ENCODE assay signal across 8 cellular contexts in the genomic region with DNA sequence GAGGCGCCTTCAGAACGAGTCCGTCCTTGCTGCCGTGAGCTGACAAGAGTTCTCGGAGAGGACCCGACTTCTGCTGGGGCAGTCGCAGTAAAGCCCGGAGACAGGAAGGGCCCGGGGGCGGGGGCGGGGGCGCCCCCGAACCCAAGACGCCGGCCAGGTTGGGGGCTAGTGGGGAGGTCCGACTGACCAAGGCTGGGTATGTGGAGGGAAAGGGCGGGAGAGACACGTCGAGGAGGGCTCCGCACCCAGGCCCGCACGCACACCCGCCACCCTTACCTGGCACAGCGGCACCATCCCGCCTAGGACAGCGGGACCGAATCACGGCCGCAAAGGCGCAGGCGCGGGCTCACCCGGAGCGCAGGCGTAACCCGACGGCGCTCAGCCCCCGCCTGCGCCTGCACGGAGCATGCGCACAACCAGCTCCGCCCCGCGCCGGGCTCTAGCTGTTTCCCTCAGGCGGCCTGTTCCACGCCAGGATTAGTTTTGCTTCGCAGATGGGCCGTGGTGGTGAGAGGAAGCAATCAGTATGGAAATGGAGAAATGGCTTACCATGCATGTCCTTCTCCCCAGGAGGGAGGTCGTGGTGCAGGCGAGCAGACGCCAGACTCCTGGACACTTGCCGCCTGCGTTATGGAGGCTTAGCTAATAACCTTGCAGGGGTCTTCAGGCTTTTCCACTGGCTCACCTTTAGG. TPM values are rescaled to one million over a fixed set of nuclear protein-coding genes. Genes with fewer than 3 reads are reported as not detected.
DNase-seq lines count a peak whose midpoint lies in the region; ATAC-seq and TF ChIP-seq lines count a peak whose summit lies in the region.

A gene with protein sequence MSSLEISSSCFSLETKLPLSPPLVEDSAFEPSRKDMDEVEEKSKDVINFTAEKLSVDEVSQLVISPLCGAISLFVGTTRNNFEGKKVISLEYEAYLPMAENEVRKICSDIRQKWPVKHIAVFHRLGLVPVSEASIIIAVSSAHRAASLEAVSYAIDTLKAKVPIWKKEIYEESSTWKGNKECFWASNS (minus strand): TSS at position 322 of the 692 bp plus-strand sequence. CDS start 2,583 bp downstream, outside the sequence.

- H3K36me3 Mint-ChIP-seq in naive B cell = peaks cover 0 to 9% of the 10 kb centered on the region in 2 donors
- H3K36me3 Mint-ChIP-seq in stimulated activated effector memory CD8-positive, alpha-beta T cell treated with anti-CD3 and anti-CD28 coated beads, Interleukin-12 subunit alpha, Interleukin-12 subunit beta, amount 100 ng/mL, for 72 hours = no peaks in the 10 kb centered on the region

- H3K4me3 ChIP-seq in LNCaP clone FGC (ENCODE audit: low read depth, low read length) = peak within 1 kb of the TSS; percentile 66

- 0 out of 2 replicates have a peak, but pooled peaks have one; percentile 4 for TF ChIP-seq CTCF in LNCaP clone FGC (IDR thresholded peaks at IDR 0.05; ENCODE audit: control insufficient read depth, extremely low read depth, insufficient read depth)

- H3K27me3 Mint-ChIP-seq in naive B cell = no peaks in the 10 kb centered on the region

- ATAC-seq in naive B cell (ENCODE audit: low read depth in 2 of 2) = peak; percentile 96 to 97
- peak; percentile 99 for ATAC-seq in stimulated activated effector memory CD8-positive, alpha-beta T cell treated with anti-CD3 and anti-CD28 coated beads, Interleukin-12 subunit alpha, Interleukin-12 subunit beta, amount 100 ng/mL, for 72 hours

- H3K9me3 Mint-ChIP-seq in naive B cell = no peaks in the 10 kb centered on the region
- no peaks in the 10 kb centered on the region for H3K9me3 Mint-ChIP-seq in stimulated activated effector memory CD8-positive, alpha-beta T cell treated with anti-CD3 and anti-CD28 coated beads, Interleukin-12 subunit alpha, Interleukin-12 subunit beta, amount 100 ng/mL, for 72 hours

- H3K4me3 Mint-ChIP-seq in naive B cell = peak within 1 kb of the TSS; percentile 95 to 98 (median 96)
- H3K4me3 Mint-ChIP-seq in stimulated activated effector memory CD8-positive, alpha-beta T cell treated with anti-CD3 and anti-CD28 coated beads, Interleukin-12 subunit alpha, Interleukin-12 subunit beta, amount 100 ng/mL, for 72 hours = peak within 1 kb of the TSS; percentile 89

- DNase-seq in EH (ENCODE audit: low read depth) (peak; percentile 92), H4 (ENCODE audit: low spot score) (peak; percentile 85), LNCaP clone FGC (ENCODE audit: low read depth) (peak; percentile 70), RPMI8226 (peak; percentile 97), fibroblast of gingiva (ENCODE audit: low read depth) (peak; percentile 86), naive B cell (peak; percentile 90)
- DNase-seq in activated T-helper 1 cell treated with anti-CD3 and anti-CD28 coated beads, Interleukin-2, amount 50 U/mL, for 16 hours (ENCODE audit: low read depth in 1 of 2, low spot score in 1 of 2) = peak; percentile 77 to 83
- DNase-seq in stimulated activated effector memory CD8-positive, alpha-beta T cell treated with anti-CD3 and anti-CD28 coated beads, Interleukin-12 subunit alpha, Interleukin-12 subunit beta, amount 100 ng/mL, for 72 hours (ENCODE audit: low spot score in 2 of 2) = peak; percentile 87 to 93

- H3K27ac Mint-ChIP-seq in naive B cell = peak within 1 kb of the TSS; percentile 67 to 94 (median 88)
- H3K27ac Mint-ChIP-seq in stimulated activated effector memory CD8-positive, alpha-beta T cell treated with anti-CD3 and anti-CD28 coated beads, Interleukin-12 subunit alpha, Interleukin-12 subunit beta, amount 100 ng/mL, for 72 hours = peak within 1 kb of the TSS; percentile 89

- H3K4me1 Mint-ChIP-seq in naive B cell = peaks cover 27 to 37% (median 31%) of the 10 kb centered on the region in 3 donors
- H3K4me1 Mint-ChIP-seq in stimulated activated effector memory CD8-positive, alpha-beta T cell treated with anti-CD3 and anti-CD28 coated beads, Interleukin-12 subunit alpha, Interleukin-12 subunit beta, amount 100 ng/mL, for 72 hours = peaks cover 28% of the 10 kb centered on the region

RNA-seq across cellular contexts. Expression of the gene that starts here (rescaled TPM):
- 88.9 and 103 TPM in 2 replicates for total RNA-seq in H4 (2014; rRNA removed; shearing (Covaris generic))
- 10 to 100 TPM; 32.2 to 44.9 (median 39.6) TPM for polyA plus RNA-seq in naive B cell (ENCODE audit: low read depth in 6 of 6)

Comparison
In these comparisons a context has a peak if more than half of its experiments do, and no peak if none do; other contexts are left out.
1. Peak in every context shown above with its lines: DNase-seq, ATAC-seq and H3K4me3 ChIP-seq.